8 cellular contexts compared by ENCODE assay signal in genomic region chr12:122870867-122871664, GRCh38. TPM values are rescaled to one million over a fixed set of nuclear protein-coding genes. Genes with fewer than 3 reads are reported as not detected.
A peak's percentile ranks its signal among the peaks of the same experiment; 100 is the strongest.
DNase-seq lines count a peak whose midpoint lies in the region; ATAC-seq and TF ChIP-seq lines count a peak whose summit lies in the region.

No MANE protein-coding gene starts in this region.

- peaks cover 69% of the 10 kb centered on the region for H3K4me1 ChIP-seq in vagina

- intact Hi-C loops in Right ventricle myocardium superior (cut with DNase I) (no loop called here), Right ventricle myocardium inferior (cut with DNase I) (no loop called here), vagina (cut with DNase I) (no loop called here)

- ATAC-seq in Right ventricle myocardium superior (ENCODE audit: poor library complexity) (no peak), Right ventricle myocardium inferior (no peak), HG03342 (IDR thresholded peaks at IDR 0.05; ENCODE audit: unreplicated experiment) (no peak)
- no peak for ATAC-seq in central memory CD8-positive, alpha-beta T cell (replicated peaks; ENCODE audit: extremely low read depth, poor library complexity, severe bottlenecking)

- H3K36me3 Mint-ChIP-seq in central memory CD8-positive, alpha-beta T cell (ENCODE audit: insufficient read depth): peaks cover 37% of the 10 kb centered on the region

- H3K36me3 ChIP-seq in vagina: peaks cover 0 to 33% of the 10 kb centered on the region in 2 donors

- peak overlapping the region; percentile 25 to 40 for H3K4me3 ChIP-seq in vagina

- no peak for TF ChIP-seq POLR2A in vagina (IDR thresholded peaks at IDR 0.05)

- H3K9me3 Mint-ChIP-seq in central memory CD8-positive, alpha-beta T cell: no peaks in the 10 kb centered on the region

- peak overlapping the region; percentile 83 for H3K4me3 Mint-ChIP-seq in central memory CD8-positive, alpha-beta T cell

- H3K27me3 ChIP-seq in vagina: no peaks in the 10 kb centered on the region

- no peaks in the 10 kb centered on the region for H3K9me3 ChIP-seq in vagina

- peaks cover 46% of the 10 kb centered on the region for H3K4me1 Mint-ChIP-seq in central memory CD8-positive, alpha-beta T cell

- peak overlapping the region; percentile 86 for H3K27ac ChIP-seq in vagina

- no peaks in the 10 kb centered on the region for H3K27me3 Mint-ChIP-seq in central memory CD8-positive, alpha-beta T cell

- peak overlapping the region; percentile 91 for H3K27ac Mint-ChIP-seq in central memory CD8-positive, alpha-beta T cell (ENCODE audit: low read depth)

- no peak for TF ChIP-seq CTCF in vagina (IDR thresholded peaks at IDR 0.05)

- DNase-seq in Right ventricle myocardium superior (peak; percentile 63), Right ventricle myocardium inferior (ENCODE audit: missing footprints) (no peak), midbrain (lab: John Stamatoyannopoulos, UW) (peak; percentile 56), vagina (ENCODE audit: extremely low spot score in 2 of 2) (no peak), RPMI8226 (no peak), DMS53 treated with DMSO at 0.1 percent for 48 hours (lab: John Stamatoyannopoulos, UW; ENCODE audit: unreplicated experiment) (no peak)
- no peak for DNase-seq in central memory CD8-positive, alpha-beta T cell (ENCODE audit: low spot score in 2 of 2)

RNA-seq across cellular contexts. Expression of gene VPS37B, which starts 24.9 kb away (rescaled TPM):
- 23.9 TPM for total RNA-seq in Right ventricle myocardium superior
- total RNA-seq in Right ventricle myocardium inferior: 25.4 TPM
- total RNA-seq in vagina: 34.9 TPM

RNA-seq across cellular contexts. Expression of gene HIP1R, which starts 35.8 kb away (rescaled TPM):
- total RNA-seq in Right ventricle myocardium superior: 12.9 TPM
- total RNA-seq in Right ventricle myocardium inferior: 17.6 TPM
- 66.0 TPM for total RNA-seq in vagina

Comparison
In these comparisons a context has a peak if more than half of its experiments do, and no peak if none do; other contexts are left out.
1. DNase-seq: peak in Right ventricle myocardium superior (single experiment) and midbrain (single experiment); none in Right ventricle myocardium inferior (single experiment), central memory CD8-positive, alpha-beta T cell (0 of 2), vagina (0 of 2), RPMI8226 (single experiment) and DMS53 treated with DMSO at 0.1 percent for 48 hours (single experiment).